In the genomic region with DNA sequence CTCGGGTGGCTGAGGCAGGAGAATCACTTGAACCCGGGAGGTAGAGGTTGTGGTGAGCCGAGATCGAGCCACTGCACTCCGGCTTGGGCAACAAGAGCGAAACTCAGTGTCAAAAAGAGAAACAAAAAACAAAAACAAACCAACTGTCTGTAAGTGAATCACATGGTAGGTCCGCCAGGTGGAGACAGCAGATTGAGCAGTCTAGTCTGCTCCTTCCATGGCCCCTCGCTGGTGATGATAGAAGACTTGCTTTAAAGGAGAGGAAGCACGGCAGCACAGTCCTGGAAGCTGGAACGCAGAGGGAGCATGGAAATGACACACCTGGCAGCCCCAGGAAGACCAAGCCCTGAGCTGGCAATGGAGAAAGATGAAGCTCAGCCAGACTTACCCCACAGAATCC, we compare ENCODE assay signal across 2 cellular contexts.
TF ChIP-seq lines count a peak whose summit lies in the region.

No MANE protein-coding gene starts in this region.

TF ChIP-seq in HepG2, 621 proteins besides CTCF, POLR2A, EP300 and RAD21:
- TF ChIP-seq FOXJ3 (CRISPR knock-in tag; IDR thresholded peaks at IDR 0.05; ENCODE audit: borderline replicate concordance) (no peak), SMC3 (IDR thresholded peaks at IDR 0.05; ENCODE audit: low read length) (peak; percentile 53; the same call in 1 of the 2 replicates), NCOA2 (CRISPR knock-in tag; IDR thresholded peaks at IDR 0.05) (no peak), STAG1 (CRISPR knock-in tag; IDR thresholded peaks at IDR 0.05) (peak; percentile 58)
- TF ChIP-seq, protein P1, sequence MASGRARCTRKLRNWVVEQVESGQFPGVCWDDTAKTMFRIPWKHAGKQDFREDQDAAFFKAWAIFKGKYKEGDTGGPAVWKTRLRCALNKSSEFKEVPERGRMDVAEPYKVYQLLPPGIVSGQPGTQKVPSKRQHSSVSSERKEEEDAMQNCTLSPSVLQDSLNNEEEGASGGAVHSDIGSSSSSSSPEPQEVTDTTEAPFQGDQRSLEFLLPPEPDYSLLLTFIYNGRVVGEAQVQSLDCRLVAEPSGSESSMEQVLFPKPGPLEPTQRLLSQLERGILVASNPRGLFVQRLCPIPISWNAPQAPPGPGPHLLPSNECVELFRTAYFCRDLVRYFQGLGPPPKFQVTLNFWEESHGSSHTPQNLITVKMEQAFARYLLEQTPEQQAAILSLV (CRISPR knock-in tag; IDR thresholded peaks at IDR 0.05; ENCODE audit: borderline replicate concordance) = no peak

TF ChIP-seq in GM12878, 131 proteins besides CTCF, POLR2A, EP300 and RAD21:
- TF ChIP-seq BMI1 (IDR thresholded peaks at IDR 0.05; ENCODE audit: borderline replicate concordance) = no peak
- 0 out of 2 replicates have a peak, but pooled peaks have one; percentile 12 for TF ChIP-seq RUNX3 (IDR thresholded peaks at IDR 0.05; ENCODE audit: low read length)
- TF ChIP-seq, protein P2, sequence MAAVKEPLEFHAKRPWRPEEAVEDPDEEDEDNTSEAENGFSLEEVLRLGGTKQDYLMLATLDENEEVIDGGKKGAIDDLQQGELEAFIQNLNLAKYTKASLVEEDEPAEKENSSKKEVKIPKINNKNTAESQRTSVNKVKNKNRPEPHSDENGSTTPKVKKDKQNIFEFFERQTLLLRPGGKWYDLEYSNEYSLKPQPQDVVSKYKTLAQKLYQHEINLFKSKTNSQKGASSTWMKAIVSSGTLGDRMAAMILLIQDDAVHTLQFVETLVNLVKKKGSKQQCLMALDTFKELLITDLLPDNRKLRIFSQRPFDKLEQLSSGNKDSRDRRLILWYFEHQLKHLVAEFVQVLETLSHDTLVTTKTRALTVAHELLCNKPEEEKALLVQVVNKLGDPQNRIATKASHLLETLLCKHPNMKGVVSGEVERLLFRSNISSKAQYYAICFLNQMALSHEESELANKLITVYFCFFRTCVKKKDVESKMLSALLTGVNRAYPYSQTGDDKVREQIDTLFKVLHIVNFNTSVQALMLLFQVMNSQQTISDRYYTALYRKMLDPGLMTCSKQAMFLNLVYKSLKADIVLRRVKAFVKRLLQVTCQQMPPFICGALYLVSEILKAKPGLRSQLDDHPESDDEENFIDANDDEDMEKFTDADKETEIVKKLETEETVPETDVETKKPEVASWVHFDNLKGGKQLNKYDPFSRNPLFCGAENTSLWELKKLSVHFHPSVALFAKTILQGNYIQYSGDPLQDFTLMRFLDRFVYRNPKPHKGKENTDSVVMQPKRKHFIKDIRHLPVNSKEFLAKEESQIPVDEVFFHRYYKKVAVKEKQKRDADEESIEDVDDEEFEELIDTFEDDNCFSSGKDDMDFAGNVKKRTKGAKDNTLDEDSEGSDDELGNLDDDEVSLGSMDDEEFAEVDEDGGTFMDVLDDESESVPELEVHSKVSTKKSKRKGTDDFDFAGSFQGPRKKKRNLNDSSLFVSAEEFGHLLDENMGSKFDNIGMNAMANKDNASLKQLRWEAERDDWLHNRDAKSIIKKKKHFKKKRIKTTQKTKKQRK (IDR thresholded peaks at IDR 0.05; ENCODE audit: low read depth, low read length) = no peak
- TF ChIP-seq SMC3 (IDR thresholded peaks at IDR 0.05; ENCODE audit: borderline replicate concordance, low read length) = peak; percentile 42; the same call in 1 of the 2 replicates
TF ChIP-seq in GM12878: peak in this region for 2.
